ENCODE assay signal across 1 cellular context in genomic region chr14:89673499-89674225, GRCh38.
TF ChIP-seq lines count a peak whose summit lies in the region.

No MANE protein-coding gene starts in this region.

TF ChIP-seq in IMR-90, 13 proteins besides CTCF, POLR2A, EP300 and RAD21 (continued from another document):
- no peak for TF ChIP-seq FOS (IDR thresholded peaks at IDR 0.05; ENCODE audit: low read depth, low read length)
- TF ChIP-seq MXI1 (IDR thresholded peaks at IDR 0.05; ENCODE audit: borderline replicate concordance, low read depth, low read length): no peak
- TF ChIP-seq, protein P1, sequence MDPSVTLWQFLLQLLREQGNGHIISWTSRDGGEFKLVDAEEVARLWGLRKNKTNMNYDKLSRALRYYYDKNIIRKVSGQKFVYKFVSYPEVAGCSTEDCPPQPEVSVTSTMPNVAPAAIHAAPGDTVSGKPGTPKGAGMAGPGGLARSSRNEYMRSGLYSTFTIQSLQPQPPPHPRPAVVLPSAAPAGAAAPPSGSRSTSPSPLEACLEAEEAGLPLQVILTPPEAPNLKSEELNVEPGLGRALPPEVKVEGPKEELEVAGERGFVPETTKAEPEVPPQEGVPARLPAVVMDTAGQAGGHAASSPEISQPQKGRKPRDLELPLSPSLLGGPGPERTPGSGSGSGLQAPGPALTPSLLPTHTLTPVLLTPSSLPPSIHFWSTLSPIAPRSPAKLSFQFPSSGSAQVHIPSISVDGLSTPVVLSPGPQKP (IDR thresholded peaks at IDR 0.05; ENCODE audit: borderline replicate concordance, low read depth, low read length): no peak
- no peak for TF ChIP-seq MAZ (IDR thresholded peaks at IDR 0.05; ENCODE audit: borderline replicate concordance, low read depth, low read length)
